ENCODE assay signal across 10 cellular contexts in the genomic region with DNA sequence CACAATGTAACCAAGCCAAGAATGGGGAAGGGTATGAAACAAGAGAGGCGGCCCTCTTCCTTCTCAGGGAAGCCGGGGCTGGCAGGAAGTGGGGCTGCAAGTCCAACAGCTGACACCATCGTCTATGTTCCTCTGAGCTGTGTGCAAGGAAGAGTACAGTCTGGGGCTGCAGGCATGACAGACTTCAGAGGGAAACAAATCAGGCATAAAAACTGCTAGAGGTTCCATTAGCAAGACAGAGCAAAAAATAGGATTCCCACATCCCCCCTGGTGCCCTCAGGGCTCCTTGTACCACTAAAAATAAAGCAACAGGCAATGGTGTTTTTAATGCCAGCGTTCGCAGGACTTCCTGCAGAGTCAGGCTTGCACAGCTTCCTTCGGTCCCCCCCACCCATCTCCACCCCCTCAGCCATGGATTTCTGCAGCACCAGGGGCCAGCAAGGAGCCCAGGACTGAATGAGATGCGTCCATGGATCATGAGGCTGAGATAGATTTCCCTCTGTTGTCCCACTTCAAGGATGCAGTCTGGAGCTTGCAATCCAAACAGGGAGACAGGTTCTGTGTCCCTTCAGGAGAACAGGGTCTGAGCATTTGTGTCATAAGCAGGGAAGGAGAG. TPM values are rescaled to one million over a fixed set of nuclear protein-coding genes. Genes with fewer than 3 reads are reported as not detected.
DNase-seq lines count a peak whose midpoint lies in the region; ATAC-seq and TF ChIP-seq lines count a peak whose summit lies in the region.
"Had no signal": no experiment of that assay in that cellular context is flagged by ENCODE, and none has a peak within 500 bp of the region (broad histone marks: within the 10 kb centered on the region; RNA-seq: fewer than 3 reads in every experiment).

No MANE protein-coding gene starts in this region.

- H3K36me3 Mint-ChIP-seq in dendritic cell treated with granulocyte-macrophage colony-stimulating factor and Interleukin-4, amounts not matched to agents 40 ng/mL and 50 ng/mL, for 4 days (ENCODE audit: low read depth), result no peaks in the 10 kb centered on the region

- H3K27ac Mint-ChIP-seq in dendritic cell treated with granulocyte-macrophage colony-stimulating factor and Interleukin-4, amounts not matched to agents 40 ng/mL and 50 ng/mL, for 4 days, result peak overlapping the region; percentile 22

- peaks cover 18% of the 10 kb centered on the region for H3K4me1 ChIP-seq in DND-41 (ENCODE audit: insufficient read depth, low read length)
- H3K4me1 ChIP-seq in osteoblast (ENCODE audit: insufficient read depth, low read length), result peaks cover 27% of the 10 kb centered on the region

- no peak overlapping the region for H3K9ac ChIP-seq in DND-41 (ENCODE audit: low read depth, low read length)

- no peaks in the 10 kb centered on the region for H3K36me3 ChIP-seq in DND-41 (ENCODE audit: insufficient read depth, low read length)
- H3K36me3 ChIP-seq in osteoblast (ENCODE audit: insufficient read depth, low read length), result no peaks in the 10 kb centered on the region
- H3K36me3 ChIP-seq: adrenal gland had no signal

- H3K27ac ChIP-seq in DND-41 (ENCODE audit: low read length), result no peak overlapping the region
- H3K27ac ChIP-seq in osteoblast (ENCODE audit: low read depth, low read length), result peak overlapping the region; percentile 8

- ATAC-seq in DND-41 (ENCODE audit: insufficient read depth, low read depth) (peak; percentile 81), GM19397 (IDR thresholded peaks at IDR 0.05; ENCODE audit: unreplicated experiment) (no peak), HG03439 (IDR thresholded peaks at IDR 0.05; ENCODE audit: unreplicated experiment) (no peak)

- H3K27me3 ChIP-seq in DND-41 (ENCODE audit: insufficient read depth, low read length, poor library complexity) (no peaks in the 10 kb centered on the region), osteoblast (ENCODE audit: insufficient read depth, low read length) (no peaks in the 10 kb centered on the region)
- H3K27me3 ChIP-seq: adrenal gland had no signal

- H4K20me1 ChIP-seq in DND-41 (ENCODE audit: insufficient read depth, low read length), result 0 out of 2 replicates have a peak, but pooled peaks cover 4% of the 10 kb centered on the region
- peaks cover 3% of the 10 kb centered on the region for H4K20me1 ChIP-seq in osteoblast (ENCODE audit: insufficient read depth, low read length)

- H3K9me3 ChIP-seq in DND-41 (ENCODE audit: insufficient read depth, low read length, severe bottlenecking) (no peaks in the 10 kb centered on the region), osteoblast (ENCODE audit: low read depth, low read length) (no peaks in the 10 kb centered on the region)
- H3K9me3 ChIP-seq: adrenal gland had no signal

- no peak overlapping the region for H3K4me3 Mint-ChIP-seq in dendritic cell treated with granulocyte-macrophage colony-stimulating factor and Interleukin-4, amounts not matched to agents 40 ng/mL and 50 ng/mL, for 4 days

- H3K79me2 ChIP-seq in DND-41 (ENCODE audit: insufficient read depth, low read length) (no peaks in the 10 kb centered on the region), osteoblast (ENCODE audit: insufficient read depth, low read length) (peaks cover 84% of the 10 kb centered on the region)

- no peaks in the 10 kb centered on the region for H3K9me3 Mint-ChIP-seq in dendritic cell treated with granulocyte-macrophage colony-stimulating factor and Interleukin-4, amounts not matched to agents 40 ng/mL and 50 ng/mL, for 4 days

- DNase-seq in DND-41 (peak; percentile 29), M059J (ENCODE audit: low read depth) (peak; percentile 67), osteoblast (ENCODE audit: insufficient read length, low spot score, missing footprints) (no peak), inferior parietal cortex (ENCODE audit: extremely low spot score) (no peak), GDM1 (lab: John Stamatoyannopoulos, UW) (no peak)
- DNase-seq: adrenal gland, SIG-M5 had no signal

- peak overlapping the region; percentile 48 for H3K4me2 ChIP-seq in DND-41 (ENCODE audit: insufficient read depth, low read length)
- peak overlapping the region; percentile 61 for H3K4me2 ChIP-seq in osteoblast (ENCODE audit: insufficient read depth, low read length)

- H3K4me1 Mint-ChIP-seq in dendritic cell treated with granulocyte-macrophage colony-stimulating factor and Interleukin-4, amounts not matched to agents 40 ng/mL and 50 ng/mL, for 4 days (ENCODE audit: low read depth), result peaks cover 18% of the 10 kb centered on the region

- peak overlapping the region; percentile 65 for H2AFZ ChIP-seq in DND-41 (ENCODE audit: low read depth, low read length)
- H2AFZ ChIP-seq in osteoblast (ENCODE audit: low read length), result peak overlapping the region; percentile 52

- H3K4me3 ChIP-seq in DND-41 (ENCODE audit: low read depth in 1 of 2, low read length in 2 of 2) (no peak overlapping the region), osteoblast (ENCODE audit: insufficient read depth, low read length) (peak overlapping the region; percentile 35)
- H3K4me3 ChIP-seq: adrenal gland had no signal

- intact Hi-C loops in dendritic cell treated with granulocyte-macrophage colony-stimulating factor and Interleukin-4, amounts not matched to agents 40 ng/mL and 50 ng/mL, for 4 days (cut with micrococcal nuclease), result no loop called here

- peaks cover 9% of the 10 kb centered on the region for H3K27me3 Mint-ChIP-seq in dendritic cell treated with granulocyte-macrophage colony-stimulating factor and Interleukin-4, amounts not matched to agents 40 ng/mL and 50 ng/mL, for 4 days

- TF ChIP-seq CTCF in DND-41 (IDR thresholded peaks at IDR 0.05; ENCODE audit: borderline replicate concordance, extremely low read depth, low read length, poor library complexity, severe bottlenecking) (no peak), osteoblast (IDR thresholded peaks at IDR 0.05; ENCODE audit: extremely low read depth, low read depth, low read length) (no peak)

RNA-seq across cellular contexts. Expression of a gene that starts 34.6 kb away (rescaled TPM):
- total RNA-seq in M059J (2014; rRNA removed; shearing (Covaris generic)), result 16.1 and 23.3 TPM in 2 replicates
- 72.2 and 77.8 TPM in 2 replicates for total RNA-seq in osteoblast

Comparison
In these comparisons a context has a peak if more than half of its experiments do, and no peak if none do; other contexts are left out.
1. DNase-seq: peak in DND-41 (single experiment) and M059J (single experiment); none in osteoblast (single experiment), inferior parietal cortex (single experiment) and GDM1 (single experiment).